Comparison of ENCODE assay signal across 8 cellular contexts in genomic region chr16:17467923-17468540, GRCh38. TPM values are rescaled to one million over a fixed set of nuclear protein-coding genes. Genes with fewer than 3 reads are reported as not detected.
DNase-seq lines count a peak whose midpoint lies in the region; ATAC-seq lines count a peak whose summit lies in the region.

No MANE protein-coding gene starts in this region.

- no peaks in the 10 kb centered on the region for H3K9me3 Mint-ChIP-seq in naive thymus-derived CD8-positive, alpha-beta T cell

- H3K27me3 Mint-ChIP-seq in naive thymus-derived CD8-positive, alpha-beta T cell: no peaks in the 10 kb centered on the region

- peak overlapping the region in 8 of 10 donors; percentile 32 to 90 (median 62) for H3K27ac Mint-ChIP-seq in naive thymus-derived CD8-positive, alpha-beta T cell

- POLR2A ChIA-PET in naive thymus-derived CD8-positive, alpha-beta T cell (lab: Charles Lee): interaction anchor here (0.9 to 5.3 kb wide), 6 partner anchors 18 to 263 kb away, joined by 3 to 40 read pairs (median 3); no protein-coding TSS in a partner anchor

- intact Hi-C loops in aorta (cut with DNase I): loop anchor here (5.0 to 10.0 kb wide), 5 partner anchors 51 to 276 kb away; no protein-coding TSS in a partner anchor

- no peaks in the 10 kb centered on the region for H3K36me3 ChIP-seq in aorta (ENCODE audit: control insufficient read depth in 1 of 2, insufficient read depth in 2 of 2, low read length in 1 of 2)

- peaks cover 38 to 68% (median 51%) of the 10 kb centered on the region in 4 donors for H3K4me1 Mint-ChIP-seq in naive thymus-derived CD8-positive, alpha-beta T cell

- H3K4me3 Mint-ChIP-seq in naive thymus-derived CD8-positive, alpha-beta T cell: peak overlapping the region; percentile 76 to 99 (median 92)

- H3K27ac ChIP-seq in aorta (ENCODE audit: low read depth in 1 of 2, low read length in 2 of 2): no peak overlapping the region

- H3K9me3 ChIP-seq in aorta (ENCODE audit: control insufficient read depth, low read length): no peaks in the 10 kb centered on the region

- no peaks in the 10 kb centered on the region for H3K27me3 ChIP-seq in aorta (ENCODE audit: control insufficient read depth in 1 of 2, insufficient read depth in 2 of 2, low read length in 1 of 2)

- no peak for ATAC-seq in naive thymus-derived CD8-positive, alpha-beta T cell
- ATAC-seq in aorta (ENCODE audit: low FRiP score) (peak; percentile 67), HG03457 (IDR thresholded peaks at IDR 0.05; ENCODE audit: unreplicated experiment) (no peak)

- H3K4me3 ChIP-seq in aorta (ENCODE audit: low read length in 2 of 2): no peak overlapping the region

- H3K4me1 ChIP-seq in aorta (ENCODE audit: control insufficient read depth in 1 of 2, insufficient read depth in 2 of 2, low read length in 2 of 2): no peaks in the 10 kb centered on the region

- peak; percentile 50 for DNase-seq in DMS53 (lab: John Stamatoyannopoulos, UW)
- no peak for DNase-seq in DMS53 treated with DMSO at 0.1 percent for 48 hours (lab: John Stamatoyannopoulos, UW; ENCODE audit: unreplicated experiment)
- peak; percentile 75 for DNase-seq in NCI-H2227 (lab: John Stamatoyannopoulos, UW; ENCODE audit: unreplicated experiment)
- peak; percentile 46 for DNase-seq in activated CD8-positive, alpha-beta memory T cell treated with anti-CD3 and anti-CD28 coated beads, Interleukin-2, amount 50 U/mL, for 4 hours
- peak; percentile 79 for DNase-seq in fibroblast of peridontal ligament (ENCODE audit: extremely low read depth)
- peak in 5 of 10 donors; percentile 27 to 40 (median 35) for DNase-seq in naive thymus-derived CD8-positive, alpha-beta T cell
- peak; percentile 81 to 84 for DNase-seq in aorta

- peaks cover 0 to 23% (median 5%) of the 10 kb centered on the region in 3 donors for H3K36me3 Mint-ChIP-seq in naive thymus-derived CD8-positive, alpha-beta T cell

- WGBS in aorta, 2 donors: 19 to 20% methylated on average over 6 of the region's 6 CpGs

RNA-seq across cellular contexts. Expression of gene XYLT1, which starts 2.7 kb away (rescaled TPM):
- total RNA-seq in naive thymus-derived CD8-positive, alpha-beta T cell: 10 to 100 TPM; 49.6 to 50.7 TPM
- 1 to 10 TPM in 1 of 3 donors, under 1 TPM in 2; 0.44 to 1.4 (median 0.73) TPM for polyA plus RNA-seq in naive thymus-derived CD8-positive, alpha-beta T cell
- 10 to 100 TPM; 15.0 to 15.9 TPM for total RNA-seq in aorta
- polyA plus RNA-seq in aorta: 1 to 10 TPM; 1.3 to 2.2 TPM
